Comparison of ENCODE assay signal across 28 cellular contexts in genomic region chr1:19808351-19808750, GRCh38. TPM values are rescaled to one million over a fixed set of nuclear protein-coding genes. Genes with fewer than 3 reads are reported as not detected.
"Had no signal": no experiment of that assay in that cellular context is flagged by ENCODE, and none has a peak within 500 bp of the region (broad histone marks: within the 10 kb centered on the region; RNA-seq: fewer than 3 reads in every experiment).

No MANE protein-coding gene starts in this region.

- H3K4me1 Mint-ChIP-seq: endodermal cell had no signal

- H3K9me3 Mint-ChIP-seq: dendritic cell treated with granulocyte-macrophage colony-stimulating factor and Interleukin-4, amounts not matched to agents 40 ng/mL and 50 ng/mL, for 4 days; effector memory CD8-positive, alpha-beta T cell had no signal

- H3K4me3 Mint-ChIP-seq: dendritic cell treated with granulocyte-macrophage colony-stimulating factor and Interleukin-4, amounts not matched to agents 40 ng/mL and 50 ng/mL, for 4 days; effector memory CD8-positive, alpha-beta T cell; endodermal cell had no signal

- DNase-seq: colonic mucosa; cortex of kidney; effector CD8-positive, alpha-beta T cell; effector memory CD8-positive, alpha-beta T cell; erythroblast; esophagus squamous epithelium; foreskin fibroblast; foreskin melanocyte; gastrocnemius medialis; glutamatergic neuron; head of caudate nucleus; heart right ventricle; hippocampal formation; left cardiac atrium; left lung; left ventricle myocardium superior; lower lobe of right lung; mesendoderm; midbrain had no signal

- ATAC-seq: effector memory CD8-positive, alpha-beta T cell; esophagus mucosa; gastrocnemius medialis; heart right ventricle; left cardiac atrium; left lung; left ventricle myocardium superior; lower lobe of right lung had no signal

- H3K27ac Mint-ChIP-seq: dendritic cell treated with granulocyte-macrophage colony-stimulating factor and Interleukin-4, amounts not matched to agents 40 ng/mL and 50 ng/mL, for 4 days; endodermal cell had no signal

RNA-seq across cellular contexts. Expression of gene RNF186, which starts 6.7 kb away (rescaled TPM):
- total RNA-seq: dermis microvascular lymphatic vessel endothelial cell, endodermal cell, esophagus squamous epithelium, glomerular endothelial cell, heart right ventricle, kidney epithelial cell, left cardiac atrium, left lung, left ventricle myocardium superior, lower lobe of right lung, lung microvascular endothelial cell, mononuclear cell had no signal
- polyA plus RNA-seq: heart right ventricle, keratinocyte had no signal
